ENCODE assay signal across 17 cellular contexts in genomic region chr3:21169858-21170257, GRCh38.
DNase-seq lines count a peak whose midpoint lies in the region; ATAC-seq and TF ChIP-seq lines count a peak whose summit lies in the region.
"Had no signal": no experiment of that assay in that cellular context is flagged by ENCODE, and none has a peak within 500 bp of the region (broad histone marks: within the 10 kb centered on the region; RNA-seq: fewer than 3 reads in every experiment).

No MANE protein-coding gene starts in this region.

- BruUV-seq in PC-3 (replicated peaks; lab: Mats Ljungman, UMichigan): no TSS peak

- H3K4me3 ChIP-seq in GM23338 (no peak overlapping the region), HUES48 (ENCODE audit: low read depth, low read length) (no peak overlapping the region), SK-N-MC (0 out of 2 replicates have a peak overlapping the region, but pooled peaks have one; percentile 15), PC-3 (ENCODE audit: low read length) (no peak overlapping the region), thyroid gland (replicated peaks in 1 of 3) (no peak overlapping the region)
- H3K4me3 ChIP-seq: GM23248 had no signal

- WGBS in thyroid gland, 2 donors: 45% methylated on average over 2 of the region's 2 CpGs

- no peaks in the 10 kb centered on the region for H3K27me3 ChIP-seq in GM23338 (ENCODE audit: insufficient read depth)
- H3K27me3 ChIP-seq in HUES48 (ENCODE audit: control insufficient read depth, insufficient read depth, low read length): no peaks in the 10 kb centered on the region
- H3K27me3 ChIP-seq in PC-3 (ENCODE audit: low read length): no peaks in the 10 kb centered on the region
- H3K27me3 ChIP-seq in thyroid gland: no peaks in the 10 kb centered on the region
- H3K27me3 ChIP-seq: BE2C had no signal

- H3K4me3 Mint-ChIP-seq in GM23338: no peak overlapping the region
- no peak overlapping the region for H3K4me3 Mint-ChIP-seq in nephron
- H3K4me3 Mint-ChIP-seq: CD4-positive, CD25-positive, alpha-beta regulatory T cell; CD8-positive, alpha-beta memory T cell; IgD-negative memory B cell had no signal

- H3K9ac ChIP-seq in HUES48 (ENCODE audit: low read depth, low read length): no peak overlapping the region
- no peak overlapping the region for H3K9ac ChIP-seq in SK-N-MC (ENCODE audit: insufficient read length)
- no peak overlapping the region for H3K9ac ChIP-seq in PC-3 (ENCODE audit: low read length)
- H3K9ac ChIP-seq: GM23248 had no signal

- H3K4me2 ChIP-seq in GM23338: peak overlapping the region; percentile 12; the same call in 1 of the 2 replicates
- H3K4me2 ChIP-seq in PC-3 (ENCODE audit: low read length): no peak overlapping the region

- H3K27ac Mint-ChIP-seq in GM23338: no peak overlapping the region; the same call in 1 of the 2 replicates
- H3K27ac Mint-ChIP-seq in nephron: peak overlapping the region; percentile 26 to 54 (median 49)
- H3K27ac Mint-ChIP-seq: CD4-positive, CD25-positive, alpha-beta regulatory T cell; CD8-positive, alpha-beta memory T cell; IgD-negative memory B cell had no signal

- DNase-seq in GM23338 (ENCODE audit: low spot score) (no peak), SK-N-MC (ENCODE audit: low read depth, low spot score) (no peak), PC-3 (no peak), thyroid gland (no peak)
- DNase-seq: ACHN; BE2C; C1 segment of cervical spinal cord; CD4-positive, CD25-positive, alpha-beta regulatory T cell; CD8-positive, alpha-beta memory T cell; COR-L47; GM23248; HCEC 1CT had no signal

- H3K9me3 ChIP-seq in HUES48 (ENCODE audit: control insufficient read depth, insufficient read depth, low read length): no peaks in the 10 kb centered on the region
- no peaks in the 10 kb centered on the region for H3K9me3 ChIP-seq in SK-N-MC (ENCODE audit: low read depth, low read length)
- H3K9me3 ChIP-seq in PC-3 (ENCODE audit: low read length): no peaks in the 10 kb centered on the region
- H3K9me3 ChIP-seq in thyroid gland: no peaks in the 10 kb centered on the region
- H3K9me3 ChIP-seq: BE2C had no signal

- ATAC-seq in GM23338 (no peak), PC-3 (no peak)
- ATAC-seq: HepG2 had no signal

- H4K20me1 ChIP-seq in GM23338 (replicated peaks; ENCODE audit: insufficient read depth): no peaks in the 10 kb centered on the region
- no peaks in the 10 kb centered on the region for H4K20me1 ChIP-seq in PC-3 (ENCODE audit: low read length)

- no peaks in the 10 kb centered on the region for H3K36me3 Mint-ChIP-seq in GM23338 (ENCODE audit: low read depth)
- H3K36me3 Mint-ChIP-seq in nephron (ENCODE audit: low read depth): no peaks in the 10 kb centered on the region
- H3K36me3 Mint-ChIP-seq: CD4-positive, CD25-positive, alpha-beta regulatory T cell; CD8-positive, alpha-beta memory T cell; IgD-negative memory B cell had no signal

- intact Hi-C loops in PC-3 (cut with micrococcal nuclease): no loop called here
- intact Hi-C loops in thyroid gland (cut with DNase I): no loop called here

- H3K9me3 Mint-ChIP-seq in GM23338: no peaks in the 10 kb centered on the region
- H3K9me3 Mint-ChIP-seq in nephron: peaks cover 5% of the 10 kb centered on the region

- TF ChIP-seq POLR2A in thyroid gland (IDR thresholded peaks at IDR 0.05): no peak

- H3K4me1 ChIP-seq in GM23338 (ENCODE audit: insufficient read depth) (peaks cover 23% of the 10 kb centered on the region; the same call in 1 of the 2 replicates), HUES48 (ENCODE audit: control insufficient read depth, insufficient read depth, low read length) (peaks cover 23% of the 10 kb centered on the region), PC-3 (ENCODE audit: insufficient read depth, low read length) (no peaks in the 10 kb centered on the region), thyroid gland (no peaks in the 10 kb centered on the region)
- H3K4me1 ChIP-seq: BE2C had no signal

- peaks cover 31% of the 10 kb centered on the region for H3K4me1 Mint-ChIP-seq in GM23338
- peaks cover 19% of the 10 kb centered on the region for H3K4me1 Mint-ChIP-seq in nephron
- H3K4me1 Mint-ChIP-seq: CD4-positive, CD25-positive, alpha-beta regulatory T cell; CD8-positive, alpha-beta memory T cell; IgD-negative memory B cell had no signal

- H3K36me3 ChIP-seq in GM23338 (ENCODE audit: insufficient read depth): no peaks in the 10 kb centered on the region
- H3K36me3 ChIP-seq in HUES48 (ENCODE audit: control insufficient read depth, insufficient read depth, low read length): no peaks in the 10 kb centered on the region
- no peaks in the 10 kb centered on the region for H3K36me3 ChIP-seq in SK-N-MC (ENCODE audit: insufficient read depth, low read length)
- H3K36me3 ChIP-seq in PC-3 (ENCODE audit: low read depth, low read length): no peaks in the 10 kb centered on the region
- H3K36me3 ChIP-seq in thyroid gland: no peaks in the 10 kb centered on the region
- H3K36me3 ChIP-seq: BE2C had no signal

- H3K27ac ChIP-seq in GM23338 (ENCODE audit: low read depth) (no peak overlapping the region), HUES48 (ENCODE audit: low read depth, low read length) (peak overlapping the region; percentile 26), SK-N-MC (peak overlapping the region; percentile 76; the same call in 1 of the 2 replicates), PC-3 (ENCODE audit: low read length) (no peak overlapping the region), thyroid gland (no peak overlapping the region)
- H3K27ac ChIP-seq: GM23248, HL-60 had no signal

- H3K27me3 Mint-ChIP-seq in GM23338 (ENCODE audit: insufficient read depth, low read depth, poor library complexity) (no peaks in the 10 kb centered on the region), nephron (ENCODE audit: low read depth) (no peaks in the 10 kb centered on the region)
- H3K27me3 Mint-ChIP-seq: CD4-positive, CD25-positive, alpha-beta regulatory T cell; CD8-positive, alpha-beta memory T cell; IgD-negative memory B cell had no signal

- H3F3A ChIP-seq in GM23338 (replicated peaks; ENCODE audit: low read depth) (no peaks in the 10 kb centered on the region), PC-3 (ENCODE audit: low read length, unreplicated experiment) (no peaks in the 10 kb centered on the region)

- POLR2A ChIA-PET in PC-3 (lab: Charles Lee; ENCODE audit: unreplicated experiment): no interaction called here

- H3K79me2 ChIP-seq in GM23338 (replicated peaks; ENCODE audit: insufficient read depth) (no peaks in the 10 kb centered on the region), PC-3 (ENCODE audit: low read length) (no peaks in the 10 kb centered on the region)

- CTCF ChIA-PET in PC-3 (lab: Charles Lee): no interaction called here

- no peak for TF ChIP-seq CTCF in GM23338 (conservative IDR thresholded peaks at IDR 0.05; ENCODE audit: low read depth in 2 of 2)
- TF ChIP-seq CTCF in nephron (IDR thresholded peaks at IDR 0.05; ENCODE audit: unreplicated experiment in 3 of 3): no peak
- TF ChIP-seq CTCF in PC-3 (conservative IDR thresholded peaks at IDR 0.05; ENCODE audit: low read depth, low read length): no peak
- no peak for TF ChIP-seq CTCF in thyroid gland (IDR thresholded peaks at IDR 0.05)

- H2AFZ ChIP-seq in GM23338 (no peak overlapping the region), PC-3 (ENCODE audit: low read length) (no peak overlapping the region)
- H2AFZ ChIP-seq: GM23248 had no signal

- H3K9me2 ChIP-seq in GM23338 (ENCODE audit: insufficient read depth) (no peaks in the 10 kb centered on the region), PC-3 (replicated peaks; ENCODE audit: low read length) (no peaks in the 10 kb centered on the region)

TF ChIP-seq in GM23338, 12 proteins besides CTCF, POLR2A, EP300 and RAD21:
- TF ChIP-seq CREB1 (CRISPR knock-in tag; IDR thresholded peaks at IDR 0.05; ENCODE audit: low read depth) (no peak), EZH2phosphoT487 (IDR thresholded peaks at IDR 0.05; ENCODE audit: unreplicated experiment) (no peak), ETS1 (IDR thresholded peaks at IDR 0.05) (no peak), REST (IDR thresholded peaks at IDR 0.05; ENCODE audit: unreplicated experiment) (no peak), STAT1 (IDR thresholded peaks at IDR 0.05; ENCODE audit: unreplicated experiment) (no peak)

Comparison
In these comparisons a context has a peak if more than half of its experiments do, and no peak if none do; other contexts are left out.
1. H3K27ac ChIP-seq: peak in HUES48 (single experiment) and SK-N-MC (single experiment); none in GM23338 (single experiment), PC-3 (single experiment) and thyroid gland (0 of 3).